In the genomic region with DNA sequence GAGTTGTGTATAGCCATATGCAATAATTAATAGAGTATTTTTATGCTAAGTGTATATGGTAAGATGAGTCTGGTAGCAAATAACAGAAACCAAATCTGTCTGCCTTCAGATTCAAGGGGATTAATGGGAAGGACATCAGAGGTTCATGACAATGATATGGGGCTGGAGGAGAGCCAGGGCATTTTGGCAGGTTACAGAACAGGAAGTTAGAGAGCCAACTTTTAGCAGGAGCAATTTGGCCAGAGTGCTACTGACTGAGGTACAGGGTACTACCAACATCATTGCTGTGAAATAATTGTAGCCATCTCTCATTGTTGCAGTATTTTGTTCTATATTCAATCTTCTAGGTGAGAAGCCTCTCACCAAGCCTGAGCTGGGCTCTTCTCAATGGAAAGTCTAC, we compare ENCODE assay signal across 19 cellular contexts.
DNase-seq lines count a peak whose midpoint lies in the region; ATAC-seq, FAIRE-seq and TF ChIP-seq lines count a peak whose summit lies in the region.
"Had no signal": no experiment of that assay in that cellular context is flagged by ENCODE, and none has a peak within 500 bp of the region (broad histone marks: within the 10 kb centered on the region; RNA-seq: fewer than 3 reads in every experiment).

No MANE protein-coding gene starts in this region.

- H3K4me3 ChIP-seq in right lobe of liver (no peak overlapping the region), HepG2 (replicated peaks in 1 of 3; ENCODE audit: insufficient read depth in 1 of 3, low read depth in 2 of 3, low read length in 3 of 3) (no peak overlapping the region), vagina (no peak overlapping the region)
- H3K4me3 ChIP-seq: GM12878, GM23338 had no signal

- no peak for TF ChIP-seq POLR2A in right lobe of liver (IDR thresholded peaks at IDR 0.05)
- no peak for TF ChIP-seq POLR2A in HepG2 (IDR thresholded peaks at IDR 0.05; ENCODE audit: insufficient read depth in 1 of 2, low read depth in 2 of 2, low read length in 2 of 2)
- TF ChIP-seq POLR2A in vagina (IDR thresholded peaks at IDR 0.05): no peak

- H3K4me2 ChIP-seq in HepG2 (ENCODE audit: low read depth, low read length): no peak overlapping the region
- H3K4me2 ChIP-seq: GM23338 had no signal

- no peaks in the 10 kb centered on the region for H3K27me3 ChIP-seq in right lobe of liver
- H3K27me3 ChIP-seq in HepG2 (ENCODE audit: control insufficient read depth in 1 of 2, insufficient read depth in 2 of 2, low read length in 2 of 2): no peaks in the 10 kb centered on the region
- no peaks in the 10 kb centered on the region for H3K27me3 ChIP-seq in vagina

- no peak for TF ChIP-seq RAD21 in HepG2 (CRISPR knock-in tag; IDR thresholded peaks at IDR 0.05)

- H3K9ac ChIP-seq in HepG2 (ENCODE audit: insufficient read depth, low read depth, low read length): no peak overlapping the region

- intact Hi-C loops in right lobe of liver (cut with DNase I) (no loop called here), HepG2 (cut with micrococcal nuclease; ENCODE audit: unreplicated experiment) (no loop called here), vagina (cut with DNase I) (no loop called here)

- H3K36me3 ChIP-seq in right lobe of liver: no peaks in the 10 kb centered on the region
- H3K36me3 ChIP-seq in HepG2 (replicated peaks in 1 of 2; ENCODE audit: control insufficient read depth in 1 of 2, insufficient read depth in 2 of 2, low read length in 2 of 2): no peaks in the 10 kb centered on the region
- no peaks in the 10 kb centered on the region for H3K36me3 ChIP-seq in vagina

- H4K20me1 ChIP-seq in HepG2 (ENCODE audit: insufficient read depth, low read length): no peaks in the 10 kb centered on the region

- BruUV-seq in HepG2 (replicated peaks; lab: Mats Ljungman, UMichigan): no TSS peak

- in situ Hi-C loops in HepG2 (cut with HindIII; ENCODE audit: extremely low pct_ligation_motif_present, low pct_unique_long_range_greater_than_20kb): no loop called here

- no peak for TF ChIP-seq EP300 in HepG2 (IDR thresholded peaks at IDR 0.05; ENCODE audit: low read depth in 2 of 2, low read length in 2 of 2)
- TF ChIP-seq EP300 in HepG2 (CRISPR knock-in tag; IDR thresholded peaks at IDR 0.05; ENCODE audit: borderline replicate concordance): no peak

- DNase-seq in activated naive CD4-positive, alpha-beta T cell (lab: John Stamatoyannopoulos, UW): no peak
- DNase-seq in right lobe of liver (peak in 2 of 3 donors; percentile 32 to 55), HepG2 (ENCODE audit: low spot score) (no peak), dermis blood vessel endothelial cell (peak; percentile 13), vagina (ENCODE audit: extremely low spot score in 2 of 2) (no peak), NCI-H1436 treated with DMSO at 0.1 percent for 48 hours (lab: John Stamatoyannopoulos, UW) (no peak)
- DNase-seq: C1 segment of cervical spinal cord; Calu3; CD4-positive, alpha-beta memory T cell; COR-L47; DMS79; EL; GDM1; H9 had no signal

- H3K36me3 Mint-ChIP-seq in activated naive CD4-positive, alpha-beta T cell treated with anti-CD3 and anti-CD28 coated beads, Interleukin-2, amount 50 U/mL, for 24 hours: no peaks in the 10 kb centered on the region
- H3K36me3 Mint-ChIP-seq: CD4-positive, alpha-beta memory T cell had no signal

- H3K9me3 Mint-ChIP-seq in activated naive CD4-positive, alpha-beta T cell treated with anti-CD3 and anti-CD28 coated beads, Interleukin-2, amount 50 U/mL, for 24 hours: peaks cover 4% of the 10 kb centered on the region
- H3K9me3 Mint-ChIP-seq: GM23338 had no signal

- H2AFZ ChIP-seq in HepG2 (ENCODE audit: low read length): no peak overlapping the region
- H2AFZ ChIP-seq: GM23338 had no signal

- ATAC-seq in right lobe of liver: peak; percentile 61 to 76 (median 70)
- no peak for ATAC-seq in HepG2
- ATAC-seq: GM12878, GM23338, HCT116 had no signal

- no peaks in the 10 kb centered on the region for H3K9me3 ChIP-seq in right lobe of liver
- H3K9me3 ChIP-seq in HepG2 (ENCODE audit: low read length): no peaks in the 10 kb centered on the region
- no peaks in the 10 kb centered on the region for H3K9me3 ChIP-seq in vagina

- H3K4me1 ChIP-seq in right lobe of liver (peaks cover 0 to 16% (median 5%) of the 10 kb centered on the region in 4 donors), HepG2 (ENCODE audit: insufficient read depth, low read length) (no peaks in the 10 kb centered on the region), vagina (no peaks in the 10 kb centered on the region)

- no peak overlapping the region for H3K4me3 Mint-ChIP-seq in activated naive CD4-positive, alpha-beta T cell treated with anti-CD3 and anti-CD28 coated beads, Interleukin-2, amount 50 U/mL, for 24 hours
- H3K4me3 Mint-ChIP-seq: CD4-positive, alpha-beta memory T cell; GM23338; H9 had no signal

- POLR2A ChIA-PET in HepG2 (lab: Yijun Ruan, JAX): no interaction called here

- H3K79me2 ChIP-seq in HepG2 (ENCODE audit: insufficient read depth, low read length): no peaks in the 10 kb centered on the region

- no peak for FAIRE-seq in HepG2 (lab: Jason Lieb, UNC)
- FAIRE-seq: GM12878, GM19239 had no signal

- no peaks in the 10 kb centered on the region for H3K4me1 Mint-ChIP-seq in activated naive CD4-positive, alpha-beta T cell treated with anti-CD3 and anti-CD28 coated beads, Interleukin-2, amount 50 U/mL, for 24 hours
- H3K4me1 Mint-ChIP-seq: CD4-positive, alpha-beta memory T cell; GM23338; H9 had no signal

- H3K27me3 Mint-ChIP-seq in activated naive CD4-positive, alpha-beta T cell treated with anti-CD3 and anti-CD28 coated beads, Interleukin-2, amount 50 U/mL, for 24 hours: no peaks in the 10 kb centered on the region
- H3K27me3 Mint-ChIP-seq: CD4-positive, alpha-beta memory T cell had no signal

- TF ChIP-seq CTCF in right lobe of liver (IDR thresholded peaks at IDR 0.05) (no peak), HepG2 (CRISPR knock-in tag; IDR thresholded peaks at IDR 0.05) (no peak), vagina (IDR thresholded peaks at IDR 0.05) (no peak)

- peak overlapping the region; percentile 59 for H3K27ac Mint-ChIP-seq in activated naive CD4-positive, alpha-beta T cell treated with anti-CD3 and anti-CD28 coated beads, Interleukin-2, amount 50 U/mL, for 24 hours
- H3K27ac Mint-ChIP-seq: GM23338, H9 had no signal

- H3K27ac ChIP-seq in right lobe of liver: no peak overlapping the region
- H3K27ac ChIP-seq in HepG2 (ENCODE audit: extremely low read length, insufficient read depth, low read length): no peak overlapping the region
- H3K27ac ChIP-seq in vagina: no peak overlapping the region

- CTCF ChIA-PET in HepG2 (lab: Yijun Ruan, JAX; ENCODE audit: low intra/inter-chr PET ratio, low total read pairs): no interaction called here

TF ChIP-seq in HepG2, 621 proteins besides CTCF, POLR2A, EP300 and RAD21 (continues in another document):
- no peak for TF ChIP-seq ZNF280B (CRISPR knock-in tag; IDR thresholded peaks at IDR 0.05; ENCODE audit: borderline replicate concordance)
- TF ChIP-seq FOXJ3 (CRISPR knock-in tag; IDR thresholded peaks at IDR 0.05; ENCODE audit: borderline replicate concordance): no peak
- no peak for TF ChIP-seq NFATC3 (CRISPR knock-in tag; IDR thresholded peaks at IDR 0.05)
- no peak for TF ChIP-seq MTF2 (CRISPR knock-in tag; IDR thresholded peaks at IDR 0.05; ENCODE audit: borderline replicate concordance)
- TF ChIP-seq MXD3 (CRISPR knock-in tag; IDR thresholded peaks at IDR 0.05): no peak
- TF ChIP-seq ZNF713 (CRISPR knock-in tag; IDR thresholded peaks at IDR 0.05): no peak
- no peak for TF ChIP-seq PAF1 (CRISPR knock-in tag; IDR thresholded peaks at IDR 0.05)
- TF ChIP-seq ZNF558 (CRISPR knock-in tag; IDR thresholded peaks at IDR 0.05; ENCODE audit: borderline replicate concordance): no peak
- no peak for TF ChIP-seq ZNF33A (CRISPR knock-in tag; IDR thresholded peaks at IDR 0.05; ENCODE audit: borderline replicate concordance)
- no peak for TF ChIP-seq ATAD3A (CRISPR knock-in tag; IDR thresholded peaks at IDR 0.05)
- no peak for TF ChIP-seq SALL1 (CRISPR knock-in tag; IDR thresholded peaks at IDR 0.05)
- no peak for TF ChIP-seq ZNF782 (CRISPR knock-in tag; IDR thresholded peaks at IDR 0.05; ENCODE audit: borderline replicate concordance)
- no peak for TF ChIP-seq HOXD1 (CRISPR knock-in tag; IDR thresholded peaks at IDR 0.05)
- no peak for TF ChIP-seq ZMAT5 (CRISPR knock-in tag; IDR thresholded peaks at IDR 0.05; ENCODE audit: borderline replicate concordance, low read depth)
- TF ChIP-seq, protein P1, sequence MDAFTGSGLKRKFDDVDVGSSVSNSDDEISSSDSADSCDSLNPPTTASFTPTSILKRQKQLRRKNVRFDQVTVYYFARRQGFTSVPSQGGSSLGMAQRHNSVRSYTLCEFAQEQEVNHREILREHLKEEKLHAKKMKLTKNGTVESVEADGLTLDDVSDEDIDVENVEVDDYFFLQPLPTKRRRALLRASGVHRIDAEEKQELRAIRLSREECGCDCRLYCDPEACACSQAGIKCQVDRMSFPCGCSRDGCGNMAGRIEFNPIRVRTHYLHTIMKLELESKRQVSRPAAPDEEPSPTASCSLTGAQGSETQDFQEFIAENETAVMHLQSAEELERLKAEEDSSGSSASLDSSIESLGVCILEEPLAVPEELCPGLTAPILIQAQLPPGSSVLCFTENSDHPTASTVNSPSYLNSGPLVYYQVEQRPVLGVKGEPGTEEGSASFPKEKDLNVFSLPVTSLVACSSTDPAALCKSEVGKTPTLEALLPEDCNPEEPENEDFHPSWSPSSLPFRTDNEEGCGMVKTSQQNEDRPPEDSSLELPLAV (CRISPR knock-in tag; conservative IDR thresholded peaks at IDR 0.05; ENCODE audit: low read depth): no peak
- no peak for TF ChIP-seq ZSCAN31 (CRISPR knock-in tag; IDR thresholded peaks at IDR 0.05; ENCODE audit: low read depth)

Comparison
In these comparisons a context has a peak if more than half of its experiments do, and no peak if none do; other contexts are left out.
1. DNase-seq: peak in right lobe of liver (2 of 3) and dermis blood vessel endothelial cell (single experiment); none in activated naive CD4-positive, alpha-beta T cell (0 of 4), HepG2 (single experiment), vagina (0 of 2) and NCI-H1436 treated with DMSO at 0.1 percent for 48 hours (single experiment).